1 cellular context compared by ENCODE assay signal in genomic region chr1:34842952-34843371, GRCh38.
TF ChIP-seq lines count a peak whose summit lies in the region.

No MANE protein-coding gene starts in this region.

TF ChIP-seq in WTC11, 78 proteins besides CTCF, POLR2A, EP300 and RAD21 (continued from another document):
- TF ChIP-seq PREB (CRISPR knock-in tag; IDR thresholded peaks at IDR 0.05; ENCODE audit: borderline replicate concordance), result no peak
